3 cellular contexts compared by ENCODE assay signal in genomic region chr5:90395005-90395404, GRCh38.
A peak's percentile ranks its signal among the peaks of the same experiment; 100 is the strongest.
TF ChIP-seq lines count a peak whose summit lies in the region.

No MANE protein-coding gene starts in this region.

TF ChIP-seq in HepG2, 621 proteins besides CTCF, POLR2A, EP300 and RAD21:
- TF ChIP-seq ZNF749 (CRISPR knock-in tag; IDR thresholded peaks at IDR 0.05; ENCODE audit: borderline replicate concordance), result no peak
- peak; percentile 85; the same call in 1 of the 2 replicates for TF ChIP-seq CEBPB (IDR thresholded peaks at IDR 0.05; ENCODE audit: borderline replicate concordance, low read depth, low read length)
- no peak for TF ChIP-seq FUBP1 (CRISPR knock-in tag; IDR thresholded peaks at IDR 0.05; ENCODE audit: borderline replicate concordance)
- TF ChIP-seq TCF7L2 (IDR thresholded peaks at IDR 0.05; ENCODE audit: low read depth, low read length), result no peak
- no peak for TF ChIP-seq ETV6 (CRISPR knock-in tag; conservative IDR thresholded peaks at IDR 0.05)

TF ChIP-seq in IMR-90, 13 proteins besides CTCF, POLR2A, EP300 and RAD21:
- TF ChIP-seq MAZ (IDR thresholded peaks at IDR 0.05; ENCODE audit: borderline replicate concordance, low read depth, low read length), result no peak
- TF ChIP-seq CEBPB (IDR thresholded peaks at IDR 0.05; ENCODE audit: low read depth, low read length), result peak; percentile 95

TF ChIP-seq in H1, 55 proteins besides CTCF, POLR2A, EP300 and RAD21:
- TF ChIP-seq CEBPB (IDR thresholded peaks at IDR 0.05; ENCODE audit: low read depth, low read length) (peak; percentile 75; the same call in 1 of the 2 replicates), SRF (IDR thresholded peaks at IDR 0.05; ENCODE audit: low read depth, low read length) (no peak), TEAD4 (IDR thresholded peaks at IDR 0.05; ENCODE audit: low read depth, low read length) (no peak), SP1 (IDR thresholded peaks at IDR 0.05; ENCODE audit: low read depth, low read length) (no peak), USF2 (IDR thresholded peaks at IDR 0.05; ENCODE audit: low read length) (no peak), SP4 (IDR thresholded peaks at IDR 0.05; ENCODE audit: low read length) (no peak), EGR1 (IDR thresholded peaks at IDR 0.05; ENCODE audit: borderline replicate concordance, low read depth, low read length) (no peak), HDAC2 (IDR thresholded peaks at IDR 0.05; ENCODE audit: borderline replicate concordance in 1 of 2, low read depth in 2 of 2, low read length in 2 of 2) (no peak)
